22 cellular contexts compared by ENCODE assay signal in the genomic region with DNA sequence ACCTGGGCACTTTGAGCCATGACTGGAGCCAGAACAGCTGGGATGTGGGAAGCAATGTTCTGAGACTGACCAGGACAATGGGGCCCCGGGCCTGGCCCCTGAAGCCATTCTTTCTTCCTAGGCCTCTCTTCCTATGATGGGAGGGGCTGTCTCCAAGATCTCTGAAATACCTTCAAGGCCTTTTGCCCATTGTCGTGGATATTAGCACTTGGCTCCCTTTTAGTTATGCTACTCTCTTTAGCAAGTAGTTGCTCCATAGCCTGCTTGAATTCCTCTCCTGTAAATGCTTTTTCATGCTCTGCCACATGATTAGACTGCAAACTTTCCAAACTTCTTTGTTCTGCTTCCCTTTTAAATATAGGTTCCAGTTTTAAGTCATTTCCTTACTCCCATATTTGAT.
DNase-seq lines count a peak whose midpoint lies in the region; ATAC-seq and TF ChIP-seq lines count a peak whose summit lies in the region.
"Had no signal": no experiment of that assay in that cellular context is flagged by ENCODE, and none has a peak within 500 bp of the region (broad histone marks: within the 10 kb centered on the region; RNA-seq: fewer than 3 reads in every experiment).

No MANE protein-coding gene starts in this region.

- no peaks in the 10 kb centered on the region for H3F3A ChIP-seq in GM23338 (replicated peaks; ENCODE audit: low read depth)
- H3F3A ChIP-seq in MM.1S (ENCODE audit: insufficient read depth, low read length): no peaks in the 10 kb centered on the region

- no peak overlapping the region for H3K27ac ChIP-seq in GM23338 (ENCODE audit: low read depth)
- peak overlapping the region; percentile 22 for H3K27ac ChIP-seq in neutrophil
- no peak overlapping the region for H3K27ac ChIP-seq in prostate gland
- H3K27ac ChIP-seq in MM.1S (ENCODE audit: low read length): no peak overlapping the region
- H3K27ac ChIP-seq: A549; BLaER1 treated with 17β-estradiol and CSF1 and Interleukin-3, amounts not matched to agents 10 nM and 100 nM; GM23248 had no signal

- peak; percentile 32; the same call in 2 of the 3 replicates for ATAC-seq in GM23338
- no peak for ATAC-seq in central memory CD8-positive, alpha-beta T cell (replicated peaks; ENCODE audit: extremely low read depth, poor library complexity, severe bottlenecking)
- ATAC-seq in SK-N-SH treated with all-trans-retinoic acid at 6 μM for 48 hours: no peak
- ATAC-seq: A549, GM12878 had no signal

- TF ChIP-seq POLR2A in prostate gland (IDR thresholded peaks at IDR 0.05): no peak

- peaks cover 6% of the 10 kb centered on the region; the same call in 2 of the 3 replicates for H3K4me1 Mint-ChIP-seq in GM23338
- peaks cover 34% of the 10 kb centered on the region for H3K4me1 Mint-ChIP-seq in central memory CD8-positive, alpha-beta T cell

- H4K20me1 ChIP-seq in GM23338 (replicated peaks; ENCODE audit: insufficient read depth): no peaks in the 10 kb centered on the region
- H4K20me1 ChIP-seq in MM.1S (ENCODE audit: insufficient read depth, low read length): no peaks in the 10 kb centered on the region
- H4K20me1 ChIP-seq: BLaER1 treated with 17β-estradiol and CSF1 and Interleukin-3, amounts not matched to agents 10 nM and 100 nM had no signal

- 98% methylated on average over 2 of the region's 2 CpGs for WGBS in prostate gland

- H2AFZ ChIP-seq in GM23338 (no peak overlapping the region), MM.1S (ENCODE audit: low read length) (no peak overlapping the region)
- H2AFZ ChIP-seq: GM23248 had no signal

- no peak overlapping the region for H3K4me2 ChIP-seq in GM23338
- no peak overlapping the region for H3K4me2 ChIP-seq in MM.1S (ENCODE audit: low read depth, low read length)
- H3K4me2 ChIP-seq: A549; BLaER1 treated with 17β-estradiol and CSF1 and Interleukin-3, amounts not matched to agents 10 nM and 100 nM had no signal

- no peaks in the 10 kb centered on the region for H3K36me3 ChIP-seq in GM23338 (ENCODE audit: insufficient read depth)
- no peaks in the 10 kb centered on the region for H3K36me3 ChIP-seq in NT2/D1 (ENCODE audit: insufficient read depth, insufficient read length, low read length)
- no peaks in the 10 kb centered on the region for H3K36me3 ChIP-seq in neutrophil
- no peaks in the 10 kb centered on the region for H3K36me3 ChIP-seq in prostate gland
- H3K36me3 ChIP-seq in MM.1S (replicated peaks; ENCODE audit: insufficient read depth, low read length): no peaks in the 10 kb centered on the region
- H3K36me3 ChIP-seq: BE2C, HAP-1 had no signal

- H3K9me3 ChIP-seq in NT2/D1 (ENCODE audit: insufficient read depth, low read length): peaks cover 4% of the 10 kb centered on the region; the same call in 1 of the 2 replicates
- H3K9me3 ChIP-seq in neutrophil: no peaks in the 10 kb centered on the region
- no peaks in the 10 kb centered on the region for H3K9me3 ChIP-seq in prostate gland
- no peaks in the 10 kb centered on the region for H3K9me3 ChIP-seq in MM.1S (replicated peaks; ENCODE audit: insufficient read depth, low read length)
- H3K9me3 ChIP-seq: A549, BE2C, HAP-1 had no signal

- no peaks in the 10 kb centered on the region for H3K79me2 ChIP-seq in GM23338 (replicated peaks; ENCODE audit: insufficient read depth)
- no peaks in the 10 kb centered on the region for H3K79me2 ChIP-seq in MM.1S (ENCODE audit: low read length)

- peak; percentile 30 for DNase-seq in GM23338 (ENCODE audit: low spot score)
- peak; percentile 64 for DNase-seq in NT2/D1 (ENCODE audit: low read depth, low spot score)
- DNase-seq in central memory CD8-positive, alpha-beta T cell (ENCODE audit: low spot score in 2 of 2): no peak
- no peak for DNase-seq in prostate gland (ENCODE audit: low spot score)
- DNase-seq in MM.1S: no peak
- DNase-seq: 8988T; ACHN; AML-193; BE2C; Calu3; CD4-positive, alpha-beta memory T cell; COR-L47; DMS53; DMS79 treated with DMSO at 0.1 percent for 48 hours; GM23248 had no signal

- H3K9ac ChIP-seq in NT2/D1 (ENCODE audit: insufficient read length, low read depth) (no peak overlapping the region), MM.1S (ENCODE audit: low read length) (no peak overlapping the region)
- H3K9ac ChIP-seq: BLaER1 treated with 17β-estradiol and CSF1 and Interleukin-3, amounts not matched to agents 10 nM and 100 nM; GM23248 had no signal

- H3K27ac Mint-ChIP-seq in GM23338: no peak overlapping the region
- peak overlapping the region; percentile 6 for H3K27ac Mint-ChIP-seq in central memory CD8-positive, alpha-beta T cell (ENCODE audit: low read depth)
- H3K27ac Mint-ChIP-seq: CD14-positive monocyte had no signal

- TF ChIP-seq CTCF in GM23338 (conservative IDR thresholded peaks at IDR 0.05; ENCODE audit: low read depth in 2 of 2) (no peak), neutrophil (IDR thresholded peaks at IDR 0.05) (no peak), prostate gland (IDR thresholded peaks at IDR 0.05) (no peak), MM.1S (IDR thresholded peaks at IDR 0.05; ENCODE audit: low read length) (no peak)

- H3K27me3 ChIP-seq in GM23338 (ENCODE audit: insufficient read depth): no peaks in the 10 kb centered on the region
- H3K27me3 ChIP-seq in NT2/D1 (ENCODE audit: insufficient read depth, insufficient read length): no peaks in the 10 kb centered on the region
- H3K27me3 ChIP-seq in neutrophil: no peaks in the 10 kb centered on the region
- no peaks in the 10 kb centered on the region for H3K27me3 ChIP-seq in prostate gland (replicated peaks; ENCODE audit: insufficient read depth)
- H3K27me3 ChIP-seq in MM.1S (replicated peaks; ENCODE audit: insufficient read depth, low read length): no peaks in the 10 kb centered on the region
- H3K27me3 ChIP-seq: BE2C; BLaER1 treated with 17β-estradiol and CSF1 and Interleukin-3, amounts not matched to agents 10 nM and 100 nM had no signal

- intact Hi-C loops in prostate gland (cut with DNase I): no loop called here

- H3K9me2 ChIP-seq in GM23338 (ENCODE audit: insufficient read depth): peaks cover 7% of the 10 kb centered on the region; the same call in 1 of the 2 replicates
- H3K9me2 ChIP-seq in MM.1S (replicated peaks; ENCODE audit: insufficient read depth, low read length): no peaks in the 10 kb centered on the region

- peaks cover 7% of the 10 kb centered on the region; the same call in 1 of the 3 replicates for H3K9me3 Mint-ChIP-seq in GM23338
- H3K9me3 Mint-ChIP-seq in central memory CD8-positive, alpha-beta T cell: no peaks in the 10 kb centered on the region

- no peaks in the 10 kb centered on the region for H3K27me3 Mint-ChIP-seq in GM23338 (ENCODE audit: insufficient read depth, low read depth, poor library complexity)
- H3K27me3 Mint-ChIP-seq in central memory CD8-positive, alpha-beta T cell: no peaks in the 10 kb centered on the region
- H3K27me3 Mint-ChIP-seq: CD4-positive, alpha-beta memory T cell had no signal

- H3K36me3 Mint-ChIP-seq in GM23338 (ENCODE audit: low read depth): peaks cover 15% of the 10 kb centered on the region; the same call in 1 of the 3 replicates
- H3K36me3 Mint-ChIP-seq in central memory CD8-positive, alpha-beta T cell (ENCODE audit: insufficient read depth): peaks cover 5% of the 10 kb centered on the region

- H3K4me3 ChIP-seq in GM23338 (no peak overlapping the region), NT2/D1 (ENCODE audit: insufficient read length, low read depth) (no peak overlapping the region), neutrophil (ENCODE audit: low read depth in 1 of 2, low read length in 1 of 2) (no peak overlapping the region), prostate gland (no peak overlapping the region), MM.1S (ENCODE audit: low read length) (no peak overlapping the region)
- H3K4me3 ChIP-seq: A549; BLaER1 treated with 17β-estradiol and CSF1 and Interleukin-3, amounts not matched to agents 10 nM and 100 nM; GM12878; GM23248; HAP-1 had no signal

- H3K4me1 ChIP-seq in GM23338 (ENCODE audit: insufficient read depth) (no peaks in the 10 kb centered on the region), NT2/D1 (ENCODE audit: insufficient read depth, insufficient read length) (peaks cover 4% of the 10 kb centered on the region), neutrophil (ENCODE audit: control insufficient read depth in 1 of 2, insufficient read depth in 1 of 2, low read depth in 1 of 2, low read length in 1 of 2) (peaks cover 18 to 21% of the 10 kb centered on the region in 2 experiments), prostate gland (replicated peaks) (no peaks in the 10 kb centered on the region), MM.1S (ENCODE audit: low read length) (peaks cover 17% of the 10 kb centered on the region)
- H3K4me1 ChIP-seq: A549, BE2C, HAP-1 had no signal

- no peak overlapping the region for H3K4me3 Mint-ChIP-seq in GM23338
- no peak overlapping the region for H3K4me3 Mint-ChIP-seq in central memory CD8-positive, alpha-beta T cell
- H3K4me3 Mint-ChIP-seq: CD14-positive monocyte; CD4-positive, alpha-beta memory T cell had no signal

TF ChIP-seq in GM23338, 12 proteins besides CTCF, POLR2A, EP300 and RAD21 (continues in another document):
- no peak for TF ChIP-seq EZH2 (IDR thresholded peaks at IDR 0.05; ENCODE audit: low read depth, unreplicated experiment)

TF ChIP-seq in SK-N-SH treated with all-trans-retinoic acid at 6 μM for 48 hours, 23 proteins besides CTCF, POLR2A, EP300 and RAD21 (continues in another document):
- TF ChIP-seq ZNF8 (CRISPR knock-in tag; IDR thresholded peaks at IDR 0.05): no peak
- TF ChIP-seq, protein P1, sequence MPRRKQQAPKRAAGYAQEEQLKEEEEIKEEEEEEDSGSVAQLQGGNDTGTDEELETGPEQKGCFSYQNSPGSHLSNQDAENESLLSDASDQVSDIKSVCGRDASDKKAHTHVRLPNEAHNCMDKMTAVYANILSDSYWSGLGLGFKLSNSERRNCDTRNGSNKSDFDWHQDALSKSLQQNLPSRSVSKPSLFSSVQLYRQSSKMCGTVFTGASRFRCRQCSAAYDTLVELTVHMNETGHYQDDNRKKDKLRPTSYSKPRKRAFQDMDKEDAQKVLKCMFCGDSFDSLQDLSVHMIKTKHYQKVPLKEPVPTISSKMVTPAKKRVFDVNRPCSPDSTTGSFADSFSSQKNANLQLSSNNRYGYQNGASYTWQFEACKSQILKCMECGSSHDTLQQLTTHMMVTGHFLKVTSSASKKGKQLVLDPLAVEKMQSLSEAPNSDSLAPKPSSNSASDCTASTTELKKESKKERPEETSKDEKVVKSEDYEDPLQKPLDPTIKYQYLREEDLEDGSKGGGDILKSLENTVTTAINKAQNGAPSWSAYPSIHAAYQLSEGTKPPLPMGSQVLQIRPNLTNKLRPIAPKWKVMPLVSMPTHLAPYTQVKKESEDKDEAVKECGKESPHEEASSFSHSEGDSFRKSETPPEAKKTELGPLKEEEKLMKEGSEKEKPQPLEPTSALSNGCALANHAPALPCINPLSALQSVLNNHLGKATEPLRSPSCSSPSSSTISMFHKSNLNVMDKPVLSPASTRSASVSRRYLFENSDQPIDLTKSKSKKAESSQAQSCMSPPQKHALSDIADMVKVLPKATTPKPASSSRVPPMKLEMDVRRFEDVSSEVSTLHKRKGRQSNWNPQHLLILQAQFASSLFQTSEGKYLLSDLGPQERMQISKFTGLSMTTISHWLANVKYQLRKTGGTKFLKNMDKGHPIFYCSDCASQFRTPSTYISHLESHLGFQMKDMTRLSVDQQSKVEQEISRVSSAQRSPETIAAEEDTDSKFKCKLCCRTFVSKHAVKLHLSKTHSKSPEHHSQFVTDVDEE (CRISPR knock-in tag; IDR thresholded peaks at IDR 0.05): no peak

Comparison
In these comparisons a context has a peak if more than half of its experiments do, and no peak if none do; other contexts are left out.
1. DNase-seq: peak in GM23338 (single experiment) and NT2/D1 (single experiment); none in central memory CD8-positive, alpha-beta T cell (0 of 2), prostate gland (single experiment) and MM.1S (single experiment).